In the genomic region with DNA sequence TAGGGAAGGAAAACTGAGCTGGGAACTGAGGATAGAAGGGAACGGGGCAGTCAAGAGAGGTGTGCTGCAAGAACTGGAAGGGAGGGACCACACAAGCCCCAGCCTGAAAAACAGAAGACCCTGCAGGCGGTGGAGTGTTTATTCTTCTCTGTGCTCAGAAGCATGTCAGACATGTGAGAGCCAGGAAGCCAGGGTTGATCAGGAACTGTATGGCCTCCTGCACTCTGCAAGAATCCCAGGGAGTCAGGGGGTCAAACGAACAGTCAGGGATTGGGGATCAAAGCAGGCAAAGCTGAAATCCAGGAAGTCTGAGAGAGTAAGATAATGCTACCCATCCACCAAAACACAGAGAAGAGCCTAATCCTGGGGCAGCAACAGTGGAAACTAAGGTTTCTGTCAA, we compare ENCODE assay signal across 20 cellular contexts.
DNase-seq lines count a peak whose midpoint lies in the region; ATAC-seq and TF ChIP-seq lines count a peak whose summit lies in the region.
"Had no signal": no experiment of that assay in that cellular context is flagged by ENCODE, and none has a peak within 500 bp of the region (broad histone marks: within the 10 kb centered on the region; RNA-seq: fewer than 3 reads in every experiment).

No MANE protein-coding gene starts in this region.

- no peaks in the 10 kb centered on the region for H3K27me3 ChIP-seq in smooth muscle cell (ENCODE audit: low read depth)
- H3K27me3 ChIP-seq: ascending aorta, BE2C, left lung, MG63, upper lobe of right lung had no signal

- intact Hi-C loops in left colon (cut with DNase I, micrococcal nuclease), result no loop called here

- H3K4me2 ChIP-seq in smooth muscle cell, result no peak overlapping the region

- no peaks in the 10 kb centered on the region for H3K36me3 ChIP-seq in smooth muscle cell (ENCODE audit: low read depth)
- H3K36me3 ChIP-seq: ascending aorta, BE2C, left lung, MG63, upper lobe of right lung had no signal

- H3K4me3 Mint-ChIP-seq in activated T-cell treated with anti-CD3 and anti-CD28 coated beads, Interleukin-2, amount 50 U/mL, for 24 hours, result no peak overlapping the region

- H3K79me2 ChIP-seq in smooth muscle cell (ENCODE audit: low read depth), result no peaks in the 10 kb centered on the region

- peaks cover 44% of the 10 kb centered on the region for H3K4me1 Mint-ChIP-seq in activated T-cell treated with anti-CD3 and anti-CD28 coated beads, Interleukin-2, amount 50 U/mL, for 24 hours (ENCODE audit: low read depth)

- no peak overlapping the region for H3K9ac ChIP-seq in smooth muscle cell (ENCODE audit: low read depth)

- DNase-seq in activated T-cell treated with anti-CD3 and anti-CD28 coated beads, Interleukin-2, amount 50 U/mL, for 24 hours, result no peak
- DNase-seq in activated T-cell treated with anti-CD3 and anti-CD28 coated beads, Interleukin-2, amount 50 U/mL, for 1 hour, result no peak
- DNase-seq in NCI-H69 (lab: John Stamatoyannopoulos, UW) (peak; percentile 77), smooth muscle cell (lab: John Stamatoyannopoulos, UW; ENCODE audit: unreplicated experiment) (no peak), left colon (no peak), iPS-NIHi7 (ENCODE audit: extremely low spot score) (no peak)
- DNase-seq: activated CD8-positive, alpha-beta memory T cell treated with anti-CD3 and anti-CD28 coated beads, Interleukin-2, amount 50 U/mL, for 48 hours; BE2C; glutamatergic neuron; left lung; MG63; NCI-H146; NCI-H2227 treated with DMSO at 0.1 percent for 48 hours; occipital lobe; SHP77; T-cell; upper lobe of right lung had no signal

- peaks cover 9% of the 10 kb centered on the region for H3K4me1 ChIP-seq in smooth muscle cell (ENCODE audit: low read depth)
- H3K4me1 ChIP-seq: ascending aorta, BE2C had no signal

- H3K27ac Mint-ChIP-seq in activated T-cell treated with anti-CD3 and anti-CD28 coated beads, Interleukin-2, amount 50 U/mL, for 24 hours, result peak overlapping the region; percentile 34

- H2AFZ ChIP-seq in smooth muscle cell (ENCODE audit: low read depth), result no peak overlapping the region

- no peaks in the 10 kb centered on the region for H3K9me3 ChIP-seq in smooth muscle cell (replicated peaks; ENCODE audit: low read depth)
- H3K9me3 ChIP-seq: ascending aorta, BE2C, left lung, MG63, upper lobe of right lung had no signal

- no peaks in the 10 kb centered on the region for H3K27me3 Mint-ChIP-seq in activated T-cell treated with anti-CD3 and anti-CD28 coated beads, Interleukin-2, amount 50 U/mL, for 24 hours
- H3K27me3 Mint-ChIP-seq: T-cell had no signal

- peaks cover 13% of the 10 kb centered on the region for H3F3A ChIP-seq in smooth muscle cell (ENCODE audit: low read depth)

- TF ChIP-seq CTCF in smooth muscle cell (IDR thresholded peaks at IDR 0.05; ENCODE audit: borderline replicate concordance, insufficient read depth, poor library complexity, severe bottlenecking), result no peak

- ATAC-seq in esophagus mucosa, result peak; percentile 47
- no peak for ATAC-seq in left colon
- ATAC-seq in HG03354 (IDR thresholded peaks at IDR 0.05; ENCODE audit: poor library complexity, severe bottlenecking, unreplicated experiment), result no peak
- ATAC-seq: left lung, upper lobe of right lung had no signal

- peak overlapping the region; percentile 71 for H3K27ac ChIP-seq in smooth muscle cell (ENCODE audit: low read depth)
- H3K27ac ChIP-seq: ascending aorta, upper lobe of right lung had no signal

- no peaks in the 10 kb centered on the region for H4K20me1 ChIP-seq in smooth muscle cell (ENCODE audit: low read depth)

- H3K4me3 ChIP-seq in smooth muscle cell, result no peak overlapping the region
- H3K4me3 ChIP-seq: ascending aorta, left lung, MG63, upper lobe of right lung had no signal

- WGBS in smooth muscle cell (ENCODE audit: low lambda C conversion rate), result 51% methylated on average over 3 of the region's 3 CpGs

- H3K9me3 Mint-ChIP-seq in activated T-cell treated with anti-CD3 and anti-CD28 coated beads, Interleukin-2, amount 50 U/mL, for 24 hours, result no peaks in the 10 kb centered on the region
- H3K9me3 Mint-ChIP-seq: T-cell had no signal

- H3K36me3 Mint-ChIP-seq in activated T-cell treated with anti-CD3 and anti-CD28 coated beads, Interleukin-2, amount 50 U/mL, for 24 hours (ENCODE audit: low read depth), result no peaks in the 10 kb centered on the region
- H3K36me3 Mint-ChIP-seq: T-cell had no signal
